In the genomic region with DNA sequence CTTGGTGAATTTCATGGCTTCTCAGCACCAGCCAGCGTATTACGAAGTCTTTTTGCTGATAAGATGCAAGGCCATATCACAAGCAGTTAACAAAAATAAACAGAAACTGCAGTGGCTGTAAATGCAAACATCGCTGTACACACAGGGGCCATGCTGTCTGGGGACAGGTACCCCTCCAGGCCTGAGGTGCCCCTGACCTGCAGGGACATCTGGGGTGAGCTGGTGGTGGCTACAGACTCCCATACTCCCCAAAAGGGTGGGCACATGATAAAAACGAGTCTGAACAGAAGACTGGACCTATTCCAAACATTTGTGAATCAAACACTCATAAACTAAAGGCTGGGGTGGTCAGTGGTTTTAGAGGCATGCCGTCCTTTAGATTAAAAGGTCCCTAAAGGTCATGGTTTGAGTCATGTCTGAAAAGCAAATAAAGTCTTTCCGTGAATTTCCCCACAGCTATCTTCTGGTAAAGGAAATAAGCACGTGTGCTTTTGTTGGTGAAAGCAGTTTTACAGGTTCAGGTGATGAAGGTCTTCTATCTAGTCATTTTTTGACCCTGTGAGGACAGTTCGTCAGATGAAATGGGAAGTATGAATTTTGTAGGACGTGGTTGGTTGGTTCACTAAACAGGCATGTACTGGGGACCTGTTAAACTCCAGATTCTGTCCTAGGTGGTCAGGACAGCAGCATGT, we compare ENCODE assay signal across 10 cellular contexts. TPM values are rescaled to one million over a fixed set of nuclear protein-coding genes. Genes with fewer than 3 reads are reported as not detected.
DNase-seq lines count a peak whose midpoint lies in the region; ATAC-seq and TF ChIP-seq lines count a peak whose summit lies in the region.
"Had no signal": no experiment of that assay in that cellular context is flagged by ENCODE, and none has a peak within 500 bp of the region (broad histone marks: within the 10 kb centered on the region; RNA-seq: fewer than 3 reads in every experiment).

No MANE protein-coding gene starts in this region.

- dilution Hi-C loops in IMR-90 (cut with HindIII; ENCODE audit: low sequenced_read_pairs, unreplicated experiment) = no loop called here

- BruUV-seq in IMR-90 (replicated peaks; lab: Mats Ljungman, UMichigan) = no TSS peak

- no peak overlapping the region for H3K56ac ChIP-seq in IMR-90 (ENCODE audit: extremely low read depth, insufficient read depth, low read length)

- H2BK5ac ChIP-seq in IMR-90 (ENCODE audit: low read depth, low read length, poor library complexity, severe bottlenecking) = no peak overlapping the region

- peak; percentile 37 for ATAC-seq in activated CD8-positive, alpha-beta memory T cell treated with anti-CD3 and anti-CD28 coated beads, Interleukin-2, amount 10 ng/mL, durations not matched to agents 7 days and 5 days
- ATAC-seq in IMR-90 (ENCODE audit: low read depth) = peak; percentile 62
- ATAC-seq in stimulated activated naive CD8-positive, alpha-beta T cell treated with anti-CD3 and anti-CD28 coated beads, Interleukin-15, amount 100 ng/mL, for 72 hours = peak; percentile 74
- ATAC-seq in HG03457 (IDR thresholded peaks at IDR 0.05; ENCODE audit: unreplicated experiment) = no peak

- H4K20me1 ChIP-seq in IMR-90 (ENCODE audit: insufficient read depth, low read length) = peaks cover 32% of the 10 kb centered on the region

- no peak overlapping the region for H2BK15ac ChIP-seq in IMR-90 (ENCODE audit: low read depth, low read length)

- H3K4me3 ChIP-seq in IMR-90 (ENCODE audit: insufficient read depth, low read depth, low read length) (no peak overlapping the region), cardiac fibroblast (replicated peaks in 1 of 2; ENCODE audit: low read depth in 2 of 2, low read length in 2 of 2) (no peak overlapping the region)
- H3K4me3 ChIP-seq: upper lobe of right lung had no signal

- TF ChIP-seq CTCF in IMR-90 (conservative IDR thresholded peaks at IDR 0.05; ENCODE audit: low read depth, low read length) (no peak), cardiac fibroblast (IDR thresholded peaks at IDR 0.05; ENCODE audit: low read depth, low read length) (no peak)

- CTCF ChIA-PET in activated CD8-positive, alpha-beta memory T cell treated with anti-CD3 and anti-CD28 coated beads, Interleukin-2, amount 10 ng/mL, durations not matched to agents 7 days and 5 days (lab: Charles Lee) = no interaction called here
- CTCF ChIA-PET in IMR-90 (lab: Yijun Ruan, JAX) = no interaction called here

- H3K36me3 ChIP-seq in IMR-90 (ENCODE audit: control insufficient read depth, insufficient read depth, low read length) = no peaks in the 10 kb centered on the region
- H3K36me3 ChIP-seq: upper lobe of right lung had no signal

- H3K4ac ChIP-seq in IMR-90 (ENCODE audit: low read depth, low read length) = peak overlapping the region; percentile 53; the same call in 1 of the 2 replicates

- in situ Hi-C loops in IMR-90 (cut with MboI; ENCODE audit: low sequenced_read_pairs) = no loop called here

- H3K18ac ChIP-seq in IMR-90 (ENCODE audit: low read depth, low read length) = peak overlapping the region; percentile 13; the same call in 1 of the 2 replicates

- H3K4me1 ChIP-seq in IMR-90 (ENCODE audit: control insufficient read depth, insufficient read depth, low read length) = peaks cover 15% of the 10 kb centered on the region

- H3K27ac ChIP-seq in IMR-90 (ENCODE audit: insufficient read depth, low read length) = no peak overlapping the region; the same call in 1 of the 2 replicates
- H3K27ac ChIP-seq: RWPE1, upper lobe of right lung had no signal

- H2AK9ac ChIP-seq in IMR-90 (replicated peaks; ENCODE audit: low read depth, low read length, poor library complexity) = peak overlapping the region; percentile 53

- H3K23ac ChIP-seq in IMR-90 (ENCODE audit: low read depth, low read length) = no peak overlapping the region

- H3K27ac Mint-ChIP-seq in activated CD8-positive, alpha-beta memory T cell treated with anti-CD3 and anti-CD28 coated beads, Interleukin-2, amount 10 ng/mL, durations not matched to agents 7 days and 5 days = peak overlapping the region; percentile 59
- peak overlapping the region; percentile 12 to 89 for H3K27ac Mint-ChIP-seq in stimulated activated naive CD8-positive, alpha-beta T cell treated with anti-CD3 and anti-CD28 coated beads, Interleukin-15, amount 100 ng/mL, for 72 hours

- peaks cover 23 to 28% of the 10 kb centered on the region in 2 experiments for H3K79me1 ChIP-seq in IMR-90 (ENCODE audit: low read depth in 1 of 2, low read length in 2 of 2)

- no peaks in the 10 kb centered on the region; the same call in 1 of the 2 replicates for H3K9me3 ChIP-seq in IMR-90 (ENCODE audit: control insufficient read depth, insufficient read depth, low read length)
- H3K9me3 ChIP-seq: upper lobe of right lung had no signal

- no peak overlapping the region; the same call in 1 of the 2 replicates for H4K5ac ChIP-seq in IMR-90 (ENCODE audit: low read depth, low read length)

- peak overlapping the region; percentile 36; the same call in 1 of the 2 replicates for H2AK5ac ChIP-seq in IMR-90 (ENCODE audit: low read depth, low read length)

- intact Hi-C loops in IMR-90 (cut with micrococcal nuclease) = no loop called here

- no peak overlapping the region for H3K4me3 Mint-ChIP-seq in activated CD8-positive, alpha-beta memory T cell treated with anti-CD3 and anti-CD28 coated beads, Interleukin-2, amount 10 ng/mL, durations not matched to agents 7 days and 5 days
- peak overlapping the region; percentile 49 to 65 for H3K4me3 Mint-ChIP-seq in stimulated activated naive CD8-positive, alpha-beta T cell treated with anti-CD3 and anti-CD28 coated beads, Interleukin-15, amount 100 ng/mL, for 72 hours

- H3K9me3 Mint-ChIP-seq in activated CD8-positive, alpha-beta memory T cell treated with anti-CD3 and anti-CD28 coated beads, Interleukin-2, amount 10 ng/mL, durations not matched to agents 7 days and 5 days (ENCODE audit: low read depth) = no peaks in the 10 kb centered on the region
- no peaks in the 10 kb centered on the region for H3K9me3 Mint-ChIP-seq in stimulated activated naive CD8-positive, alpha-beta T cell treated with anti-CD3 and anti-CD28 coated beads, Interleukin-15, amount 100 ng/mL, for 72 hours

- H3K9me1 ChIP-seq in IMR-90 (ENCODE audit: insufficient read depth, low read length) = peaks cover 12% of the 10 kb centered on the region

- TF ChIP-seq RAD21 in IMR-90 (IDR thresholded peaks at IDR 0.05; ENCODE audit: low read length) = no peak

- no peaks in the 10 kb centered on the region for H3K27me3 ChIP-seq in IMR-90 (ENCODE audit: control insufficient read depth, insufficient read depth, low read length)
- H3K27me3 ChIP-seq: upper lobe of right lung had no signal

- no peak for TF ChIP-seq POLR2A in IMR-90 (IDR thresholded peaks at IDR 0.05; ENCODE audit: low read depth, low read length)

- H3K4me1 Mint-ChIP-seq in activated CD8-positive, alpha-beta memory T cell treated with anti-CD3 and anti-CD28 coated beads, Interleukin-2, amount 10 ng/mL, durations not matched to agents 7 days and 5 days = peaks cover 66% of the 10 kb centered on the region
- H3K4me1 Mint-ChIP-seq in stimulated activated naive CD8-positive, alpha-beta T cell treated with anti-CD3 and anti-CD28 coated beads, Interleukin-15, amount 100 ng/mL, for 72 hours = peaks cover 85% of the 10 kb centered on the region

- H3K36me3 Mint-ChIP-seq in activated CD8-positive, alpha-beta memory T cell treated with anti-CD3 and anti-CD28 coated beads, Interleukin-2, amount 10 ng/mL, durations not matched to agents 7 days and 5 days = peaks cover 10% of the 10 kb centered on the region

- 0 out of 2 replicates have a peak overlapping the region, but pooled peaks have one; percentile 5 for H3K14ac ChIP-seq in IMR-90 (replicated peaks; ENCODE audit: low read depth, low read length)

- DNase-seq in activated CD8-positive, alpha-beta memory T cell treated with anti-CD3 and anti-CD28 coated beads, Interleukin-2, amount 10 ng/mL, durations not matched to agents 7 days and 5 days = no peak
- no peak for DNase-seq in activated CD8-positive, alpha-beta memory T cell treated with anti-CD3 and anti-CD28 coated beads for 24 hours
- DNase-seq in IMR-90 = peak; percentile 77
- peak; percentile 25 to 41 for DNase-seq in cardiac fibroblast (ENCODE audit: low read depth in 2 of 2)
- DNase-seq in stimulated activated naive CD8-positive, alpha-beta T cell treated with anti-CD3 and anti-CD28 coated beads, Interleukin-15, amount 100 ng/mL, for 72 hours = peak; percentile 24 to 51
- no peak for DNase-seq in NOMO-1 (lab: John Stamatoyannopoulos, UW; ENCODE audit: unreplicated experiment in 2 of 2)
- DNase-seq in SKM-1 treated with dmso at 0.1 percent for 144 hours (lab: John Stamatoyannopoulos, UW; ENCODE audit: unreplicated experiment) = no peak
- DNase-seq: upper lobe of right lung had no signal

- H3K27me3 Mint-ChIP-seq in activated CD8-positive, alpha-beta memory T cell treated with anti-CD3 and anti-CD28 coated beads, Interleukin-2, amount 10 ng/mL, durations not matched to agents 7 days and 5 days = no peaks in the 10 kb centered on the region
- no peaks in the 10 kb centered on the region for H3K27me3 Mint-ChIP-seq in stimulated activated naive CD8-positive, alpha-beta T cell treated with anti-CD3 and anti-CD28 coated beads, Interleukin-15, amount 100 ng/mL, for 72 hours

- no peak overlapping the region; the same call in 1 of the 2 replicates for H4K91ac ChIP-seq in IMR-90 (ENCODE audit: insufficient read depth, low read depth, low read length)

- POLR2A ChIA-PET in IMR-90 (lab: Charles Lee; ENCODE audit: unreplicated experiment) = no interaction called here

- H3K4me2 ChIP-seq in IMR-90 (ENCODE audit: low read depth, low read length) = peak overlapping the region; percentile 39

- WGBS in IMR-90 (ENCODE audit: extremely low coverage in 2 of 2, insufficient read length in 1 of 2), 2 experiments = no CpG with 5 or more reads among the region's 9 CpGs

- H2BK20ac ChIP-seq in IMR-90 (ENCODE audit: low read depth, low read length) = no peak overlapping the region

- H3K9ac ChIP-seq in IMR-90 (ENCODE audit: low read depth, low read length) = no peak overlapping the region

- peak overlapping the region in 1 of 2 experiments; percentile 14; a peak in 2 of 4 replicates for H4K8ac ChIP-seq in IMR-90 (ENCODE audit: low read depth in 2 of 2, low read length in 2 of 2)

- H2BK120ac ChIP-seq in IMR-90 (ENCODE audit: low read depth, low read length) = no peak overlapping the region

- H2AFZ ChIP-seq in IMR-90 (replicated peaks; ENCODE audit: low read length, poor library complexity) = peak overlapping the region; percentile 24

TF ChIP-seq in IMR-90, 13 proteins besides CTCF, POLR2A, EP300 and RAD21 (continues in another document):
- no peak for TF ChIP-seq RCOR1 (IDR thresholded peaks at IDR 0.05; ENCODE audit: insufficient replicate concordance, low read length)
- TF ChIP-seq FOS (IDR thresholded peaks at IDR 0.05; ENCODE audit: low read depth, low read length) = no peak

RNA-seq across cellular contexts. Expression of a gene that starts 36.8 kb away (rescaled TPM):
- 10 to 100 TPM; 59.0 to 69.7 TPM for total RNA-seq in activated CD8-positive, alpha-beta memory T cell treated with anti-CD3 and anti-CD28 coated beads, Interleukin-2, amount 10 ng/mL, durations not matched to agents 7 days and 5 days
- total RNA-seq in IMR-90 (2012; rRNA removed) = 20.8 and 22.8 TPM in 2 replicates
- 8.0 and 9.1 TPM in 2 replicates for polyA plus RNA-seq in IMR-90 (2012; rRNA removed)
- polyA plus RNA-seq in IMR-90 (2012; cell fraction: cytosol; rRNA removed) = 3.6 and 4.1 TPM in 2 replicates
- 5.4 and 10.4 TPM in 2 replicates for polyA plus RNA-seq in IMR-90 (2012; cell fraction: nucleus; rRNA removed; ENCODE audit: low replicate concordance)

Comparison
In these comparisons a context has a peak if more than half of its experiments do, and no peak if none do; other contexts are left out.
1. DNase-seq: peak in IMR-90 (single experiment), cardiac fibroblast (2 of 2) and stimulated activated naive CD8-positive, alpha-beta T cell treated with anti-CD3 and anti-CD28 coated beads, Interleukin-15, amount 100 ng/mL, for 72 hours (2 of 2); none in activated CD8-positive, alpha-beta memory T cell treated with anti-CD3 and anti-CD28 coated beads, Interleukin-2, amount 10 ng/mL, durations not matched to agents 7 days and 5 days (single experiment), activated CD8-positive, alpha-beta memory T cell treated with anti-CD3 and anti-CD28 coated beads for 24 hours (single experiment), NOMO-1 (0 of 2) and SKM-1 treated with dmso at 0.1 percent for 144 hours (single experiment).